Comparison of ENCODE assay signal across 17 cellular contexts in genomic region chr1:181743878-181744312, GRCh38.
DNase-seq lines count a peak whose midpoint lies in the region; ATAC-seq and TF ChIP-seq lines count a peak whose summit lies in the region.
"Had no signal": no experiment of that assay in that cellular context is flagged by ENCODE, and none has a peak within 500 bp of the region (broad histone marks: within the 10 kb centered on the region; RNA-seq: fewer than 3 reads in every experiment).

No MANE protein-coding gene starts in this region.

- WGBS in hepatocyte (ENCODE audit: low lambda C conversion rate, missing lambda C conversion rate), result 72% methylated on average over 6 of the region's 6 CpGs

- DNase-seq in DMS 273 (lab: John Stamatoyannopoulos, UW; ENCODE audit: unreplicated experiment) (peak; percentile 2), DMS 273 treated with DMSO at 0.1 percent for 48 hours (lab: John Stamatoyannopoulos, UW) (no peak), NCI-H2107 (lab: John Stamatoyannopoulos, UW) (peak; percentile 80), hepatocyte (ENCODE audit: low spot score) (no peak), gastrocnemius medialis (peak in 1 of 2 donors; percentile 12)
- DNase-seq: activated CD4-positive, alpha-beta T cell treated with anti-CD3 and anti-CD28 coated beads, Interleukin-2, amount 50 U/mL, for 1 hour; activated T-cell treated with anti-CD3 and anti-CD28 coated beads for 4 hours; effector memory CD8-positive, alpha-beta T cell; nephron progenitor cell had no signal

- H3K9me3 ChIP-seq in hepatocyte (ENCODE audit: low read depth), result no peaks in the 10 kb centered on the region
- no peaks in the 10 kb centered on the region for H3K9me3 ChIP-seq in gastrocnemius medialis
- H3K9me3 ChIP-seq: BLaER1 treated with 17β-estradiol and CSF1 and Interleukin-3, amounts not matched to agents 10 nM and 100 nM had no signal

- no peak for TF ChIP-seq POLR2A in gastrocnemius medialis (IDR thresholded peaks at IDR 0.05)

- no peaks in the 10 kb centered on the region for H3K36me3 ChIP-seq in hepatocyte (replicated peaks; ENCODE audit: insufficient read depth, low read depth)
- no peaks in the 10 kb centered on the region for H3K36me3 ChIP-seq in gastrocnemius medialis
- H3K36me3 ChIP-seq: BLaER1 treated with 17β-estradiol and CSF1 and Interleukin-3, amounts not matched to agents 10 nM and 100 nM had no signal

- no peaks in the 10 kb centered on the region for H4K20me1 ChIP-seq in hepatocyte (ENCODE audit: insufficient read depth, poor library complexity, severe bottlenecking)
- H4K20me1 ChIP-seq: BLaER1 treated with 17β-estradiol and CSF1 and Interleukin-3, amounts not matched to agents 10 nM and 100 nM had no signal

- H3K79me2 ChIP-seq in hepatocyte, result no peaks in the 10 kb centered on the region

- in situ Hi-C loops in gastrocnemius medialis (cut with MboI; ENCODE audit: low sequenced_read_pairs in 4 of 4), result no loop called here

- ATAC-seq in gastrocnemius medialis, result peak; percentile 27 to 42
- ATAC-seq in HG02885 (IDR thresholded peaks at IDR 0.05; ENCODE audit: poor library complexity, unreplicated experiment), result no peak
- no peak for ATAC-seq in GM21786 (IDR thresholded peaks at IDR 0.05; ENCODE audit: unreplicated experiment)
- no peak for ATAC-seq in HG03521 (IDR thresholded peaks at IDR 0.05; ENCODE audit: unreplicated experiment)
- ATAC-seq: effector memory CD8-positive, alpha-beta T cell; GM12878; GM23338; SK-N-SH treated with all-trans-retinoic acid at 6 μM for 48 hours had no signal

- TF ChIP-seq CTCF in hepatocyte (IDR thresholded peaks at IDR 0.05; ENCODE audit: poor library complexity) (no peak), gastrocnemius medialis (IDR thresholded peaks at IDR 0.05 in 4 of 5, conservative IDR thresholded peaks at IDR 0.05 in 1 of 5) (no peak)

- no peak overlapping the region for H3K4me2 ChIP-seq in hepatocyte
- H3K4me2 ChIP-seq: BLaER1 treated with 17β-estradiol and CSF1 and Interleukin-3, amounts not matched to agents 10 nM and 100 nM; GM23338 had no signal

- H3K27ac ChIP-seq in hepatocyte, result peak overlapping the region; percentile 82
- no peak overlapping the region for H3K27ac ChIP-seq in gastrocnemius medialis
- H3K27ac ChIP-seq: 22Rv1; BLaER1 treated with 17β-estradiol and CSF1 and Interleukin-3, amounts not matched to agents 10 nM and 100 nM had no signal

- H3K4me3 ChIP-seq in hepatocyte (no peak overlapping the region), gastrocnemius medialis (no peak overlapping the region)
- H3K4me3 ChIP-seq: BLaER1 treated with 17β-estradiol and CSF1 and Interleukin-3, amounts not matched to agents 10 nM and 100 nM; GM12878; GM23338 had no signal

- no peaks in the 10 kb centered on the region for H3K27me3 ChIP-seq in hepatocyte
- no peaks in the 10 kb centered on the region for H3K27me3 ChIP-seq in gastrocnemius medialis
- H3K27me3 ChIP-seq: BLaER1 treated with 17β-estradiol and CSF1 and Interleukin-3, amounts not matched to agents 10 nM and 100 nM had no signal

- H3K9me2 ChIP-seq in hepatocyte (replicated peaks; ENCODE audit: insufficient read depth), result no peaks in the 10 kb centered on the region

- H3K4me1 ChIP-seq in hepatocyte (ENCODE audit: insufficient read depth) (peaks cover 21% of the 10 kb centered on the region), gastrocnemius medialis (no peaks in the 10 kb centered on the region)

- no peak overlapping the region for H2AFZ ChIP-seq in hepatocyte
- H2AFZ ChIP-seq: GM23338 had no signal

- intact Hi-C loops in gastrocnemius medialis (cut with DNase I; ENCODE audit: low total_unique reads), result loop anchor here (10.0 kb wide), 1 partner anchor 191 kb away; no protein-coding TSS in a partner anchor

Comparison
In these comparisons a context has a peak if more than half of its experiments do, and no peak if none do; other contexts are left out.
1. DNase-seq: peak in DMS 273 (single experiment) and NCI-H2107 (single experiment); none in DMS 273 treated with DMSO at 0.1 percent for 48 hours (single experiment) and hepatocyte (single experiment).
2. ATAC-seq: peak in gastrocnemius medialis (2 of 2); none in HG02885 (single experiment), GM21786 (single experiment) and HG03521 (single experiment).